Comparison of ENCODE assay signal across 21 cellular contexts in genomic region chr10:9052767-9053166, GRCh38.
DNase-seq lines count a peak whose midpoint lies in the region; ATAC-seq, FAIRE-seq and TF ChIP-seq lines count a peak whose summit lies in the region.
"Had no signal": no experiment of that assay in that cellular context is flagged by ENCODE, and none has a peak within 500 bp of the region (broad histone marks: within the 10 kb centered on the region; RNA-seq: fewer than 3 reads in every experiment).

No MANE protein-coding gene starts in this region.

- no peak overlapping the region for H2BK12ac ChIP-seq in H1 (ENCODE audit: low read depth, low read length)

- 100% methylated on average over 1 of the region's 1 CpG; no CpG with 5 or more reads in 1 of the 2 experiments for WGBS in H1 (ENCODE audit: extremely low coverage in 1 of 2, insufficient coverage in 1 of 2, insufficient read length in 1 of 2, insufficient replicate concordance in 2 of 2, low coverage in 1 of 2, low lambda C conversion rate in 2 of 2, missing lambda C conversion rate in 1 of 2), 2 experiments

- H3K4me2 ChIP-seq in H1 (ENCODE audit: insufficient read depth in 1 of 2, low read depth in 2 of 2, low read length in 2 of 2): no peak overlapping the region

- no peaks in the 10 kb centered on the region for H3K27me3 Mint-ChIP-seq in activated CD4-positive, alpha-beta T cell treated with anti-CD3 and anti-CD28 coated beads, Interleukin-2, amount 10 ng/mL, durations not matched to agents 7 days and 5 days
- no peaks in the 10 kb centered on the region for H3K27me3 Mint-ChIP-seq in CD4-positive, CD25-positive, alpha-beta regulatory T cell
- no peaks in the 10 kb centered on the region for H3K27me3 Mint-ChIP-seq in activated CD8-positive, alpha-beta T cell treated with anti-CD3 and anti-CD28 coated beads, Interleukin-2, amount 10 ng/mL, durations not matched to agents 7 days and 5 days (ENCODE audit: low read depth)
- H3K27me3 Mint-ChIP-seq: B cell had no signal

- no peak for TF ChIP-seq RAD21 in H1 (IDR thresholded peaks at IDR 0.05 in 1 of 2, conservative IDR thresholded peaks at IDR 0.05 in 1 of 2; ENCODE audit: low read depth in 2 of 2, low read length in 2 of 2)

- no peak for TF ChIP-seq EP300 in H1 (IDR thresholded peaks at IDR 0.05; ENCODE audit: borderline replicate concordance in 1 of 2, low read depth in 2 of 2, low read length in 2 of 2)

- CTCF ChIA-PET in activated CD4-positive, alpha-beta T cell treated with anti-CD3 and anti-CD28 coated beads, Interleukin-2, amount 10 ng/mL, durations not matched to agents 7 days and 5 days (lab: Charles Lee): no interaction called here
- CTCF ChIA-PET in activated CD8-positive, alpha-beta T cell treated with anti-CD3 and anti-CD28 coated beads, Interleukin-2, amount 10 ng/mL, durations not matched to agents 7 days and 5 days (lab: Charles Lee): no interaction called here
- CTCF ChIA-PET in H1 (lab: Charles Lee; ENCODE audit: partially characterized antibody): no interaction called here

- TF ChIP-seq POLR2A in H1 (IDR thresholded peaks at IDR 0.05; ENCODE audit: control extremely low read depth in 1 of 2, low read depth in 2 of 2, low read length in 2 of 2): no peak

- no peak overlapping the region for H3K56ac ChIP-seq in H1 (replicated peaks; ENCODE audit: insufficient read length, low read depth, low read length)

- no peaks in the 10 kb centered on the region for H4K20me1 ChIP-seq in H1 (replicated peaks in 1 of 2; ENCODE audit: control insufficient read depth in 1 of 2, insufficient read depth in 2 of 2, low read length in 2 of 2)

- H3K27ac ChIP-seq in CD4-positive, CD25-positive, alpha-beta regulatory T cell (ENCODE audit: insufficient read depth, low read length, poor library complexity, severe bottlenecking): no peak overlapping the region
- no peak overlapping the region for H3K27ac ChIP-seq in H1 (ENCODE audit: low read depth, low read length)

- no peaks in the 10 kb centered on the region for H3K79me1 ChIP-seq in H1 (ENCODE audit: low read depth, low read length)

- H4K8ac ChIP-seq in H1 (ENCODE audit: extremely low read depth, insufficient read depth, low read length): no peak overlapping the region

- no peak overlapping the region for H4K91ac ChIP-seq in H1 (replicated peaks; ENCODE audit: insufficient read length, low read length)

- no peak overlapping the region for H3K18ac ChIP-seq in H1 (ENCODE audit: extremely low read depth, low read length)

- FAIRE-seq in H1 (lab: Jason Lieb, UNC): no peak
- FAIRE-seq: D721Med, GM12892, GM18507, HepG2 had no signal

- H3K4me1 ChIP-seq in CD4-positive, CD25-positive, alpha-beta regulatory T cell (ENCODE audit: control insufficient read depth, insufficient read depth, low read length, poor library complexity, severe bottlenecking): no peaks in the 10 kb centered on the region
- H3K4me1 ChIP-seq in H1 (replicated peaks in 1 of 4; ENCODE audit: control insufficient read depth in 3 of 4, insufficient read depth in 4 of 4, low read length in 3 of 4): no peaks in the 10 kb centered on the region

- peaks cover 3% of the 10 kb centered on the region for H3K36me3 Mint-ChIP-seq in activated CD4-positive, alpha-beta T cell treated with anti-CD3 and anti-CD28 coated beads, Interleukin-2, amount 10 ng/mL, durations not matched to agents 7 days and 5 days (ENCODE audit: low read depth)
- H3K36me3 Mint-ChIP-seq in CD4-positive, CD25-positive, alpha-beta regulatory T cell: no peaks in the 10 kb centered on the region
- H3K36me3 Mint-ChIP-seq in activated CD8-positive, alpha-beta T cell treated with anti-CD3 and anti-CD28 coated beads, Interleukin-2, amount 10 ng/mL, durations not matched to agents 7 days and 5 days (ENCODE audit: low read depth): peaks cover 14% of the 10 kb centered on the region
- H3K36me3 Mint-ChIP-seq: CD8-positive, alpha-beta memory T cell had no signal

- no peak overlapping the region for H2BK120ac ChIP-seq in H1 (replicated peaks; ENCODE audit: low read depth, low read length)

- H3K36me3 ChIP-seq in CD4-positive, CD25-positive, alpha-beta regulatory T cell (ENCODE audit: control insufficient read depth, insufficient read depth, low read length): no peaks in the 10 kb centered on the region
- H3K36me3 ChIP-seq in H1 (ENCODE audit: control insufficient read depth in 2 of 4, insufficient read depth in 4 of 4, low read length in 3 of 4): no peaks in the 10 kb centered on the region; a peak in 1 of 8 replicates

- no peaks in the 10 kb centered on the region for H3K23me2 ChIP-seq in H1 (ENCODE audit: low read depth, low read length)

- H3K9ac ChIP-seq in H1 (replicated peaks in 1 of 4; ENCODE audit: extremely low read depth in 1 of 4, low read depth in 3 of 4, low read length in 3 of 4): no peak overlapping the region

- no peak overlapping the region for H3K4me3 Mint-ChIP-seq in activated CD4-positive, alpha-beta T cell treated with anti-CD3 and anti-CD28 coated beads, Interleukin-2, amount 10 ng/mL, durations not matched to agents 7 days and 5 days
- peak overlapping the region in 1 of 4 donors; percentile 21 for H3K4me3 Mint-ChIP-seq in CD4-positive, CD25-positive, alpha-beta regulatory T cell
- no peak overlapping the region for H3K4me3 Mint-ChIP-seq in activated CD8-positive, alpha-beta T cell treated with anti-CD3 and anti-CD28 coated beads, Interleukin-2, amount 10 ng/mL, durations not matched to agents 7 days and 5 days
- H3K4me3 Mint-ChIP-seq: B cell; CD8-positive, alpha-beta memory T cell had no signal

- H3K27ac Mint-ChIP-seq in activated CD4-positive, alpha-beta T cell treated with anti-CD3 and anti-CD28 coated beads, Interleukin-2, amount 10 ng/mL, durations not matched to agents 7 days and 5 days: no peak overlapping the region
- peak overlapping the region in 2 of 3 donors; percentile 47 to 53 for H3K27ac Mint-ChIP-seq in CD4-positive, CD25-positive, alpha-beta regulatory T cell
- H3K27ac Mint-ChIP-seq in activated CD8-positive, alpha-beta T cell treated with anti-CD3 and anti-CD28 coated beads, Interleukin-2, amount 10 ng/mL, durations not matched to agents 7 days and 5 days: no peak overlapping the region
- H3K27ac Mint-ChIP-seq: B cell; CD8-positive, alpha-beta memory T cell had no signal

- peaks cover 19% of the 10 kb centered on the region for H3K9me3 Mint-ChIP-seq in activated CD4-positive, alpha-beta T cell treated with anti-CD3 and anti-CD28 coated beads, Interleukin-2, amount 10 ng/mL, durations not matched to agents 7 days and 5 days
- H3K9me3 Mint-ChIP-seq in CD4-positive, CD25-positive, alpha-beta regulatory T cell: peaks cover 0 to 8% (median 3%) of the 10 kb centered on the region in 7 donors
- peaks cover 21% of the 10 kb centered on the region for H3K9me3 Mint-ChIP-seq in activated CD8-positive, alpha-beta T cell treated with anti-CD3 and anti-CD28 coated beads, Interleukin-2, amount 10 ng/mL, durations not matched to agents 7 days and 5 days (ENCODE audit: insufficient read depth)

- H3K27me3 ChIP-seq in CD4-positive, CD25-positive, alpha-beta regulatory T cell (ENCODE audit: control insufficient read depth, insufficient read depth, low read length): no peaks in the 10 kb centered on the region
- no peaks in the 10 kb centered on the region for H3K27me3 ChIP-seq in H1 (replicated peaks in 1 of 4; ENCODE audit: control insufficient read depth in 3 of 4, extremely low read depth in 1 of 4, insufficient read depth in 3 of 4, low read length in 3 of 4)

- H4K5ac ChIP-seq in H1 (ENCODE audit: insufficient read length, low read depth, low read length): no peak overlapping the region

- no peak overlapping the region for H2AK5ac ChIP-seq in H1 (ENCODE audit: low read depth, low read length)

- no peak for ATAC-seq in CD4-positive, CD25-positive, alpha-beta regulatory T cell (ENCODE audit: low read depth in 2 of 2)
- ATAC-seq in activated CD8-positive, alpha-beta T cell treated with anti-CD3 and anti-CD28 coated beads, Interleukin-2, amount 10 ng/mL, durations not matched to agents 7 days and 5 days: peak; percentile 33
- no peak for ATAC-seq in HG03025 (IDR thresholded peaks at IDR 0.05; ENCODE audit: low FRiP score, unreplicated experiment)
- ATAC-seq: HepG2 had no signal

- no peak overlapping the region for H3K23ac ChIP-seq in H1 (ENCODE audit: insufficient read length)

- no peak overlapping the region for H2BK15ac ChIP-seq in H1 (ENCODE audit: low read length)

- POLR2A ChIA-PET in activated CD4-positive, alpha-beta T cell treated with anti-CD3 and anti-CD28 coated beads, Interleukin-2, amount 10 ng/mL, durations not matched to agents 7 days and 5 days (lab: Charles Lee): no interaction called here
- POLR2A ChIA-PET in activated CD8-positive, alpha-beta T cell treated with anti-CD3 and anti-CD28 coated beads, Interleukin-2, amount 10 ng/mL, durations not matched to agents 7 days and 5 days (lab: Charles Lee): no interaction called here
- POLR2A ChIA-PET in H1 (lab: Charles Lee; ENCODE audit: partially characterized antibody): no interaction called here

- H3K79me2 ChIP-seq in H1 (ENCODE audit: control insufficient read depth in 1 of 2, insufficient read depth in 2 of 2, low read length in 2 of 2): no peaks in the 10 kb centered on the region

- H3K9me3 ChIP-seq in CD4-positive, CD25-positive, alpha-beta regulatory T cell (ENCODE audit: control insufficient read depth in 2 of 2, low read length in 2 of 2): peaks cover 0 to 3% of the 10 kb centered on the region in 2 experiments
- peaks cover 3 to 4% of the 10 kb centered on the region in 2 experiments; a peak in 1 of 4 replicates for H3K9me3 ChIP-seq in H1 (ENCODE audit: insufficient read depth in 2 of 2, low read depth in 1 of 2, low read length in 1 of 2)

- no peak overlapping the region for H3K4me3 ChIP-seq in CD4-positive, CD25-positive, alpha-beta regulatory T cell (ENCODE audit: low read depth, low read length)
- H3K4me3 ChIP-seq in H1 (ENCODE audit: extremely low read depth in 1 of 4, insufficient read depth in 2 of 4, low read depth in 3 of 4, low read length in 4 of 4): no peak overlapping the region

- DNase-seq in activated CD4-positive, alpha-beta T cell treated with anti-CD3 and anti-CD28 coated beads, Interleukin-2, amount 10 ng/mL, durations not matched to agents 7 days and 5 days: peak; percentile 7
- no peak for DNase-seq in activated CD4-positive, alpha-beta T cell treated with anti-CD3 and anti-CD28 coated beads for 1 hour
- DNase-seq in CD4-positive, CD25-positive, alpha-beta regulatory T cell: peak in 1 of 3 donors; percentile 56
- DNase-seq in activated CD8-positive, alpha-beta T cell treated with anti-CD3 and anti-CD28 coated beads, Interleukin-2, amount 10 ng/mL, durations not matched to agents 7 days and 5 days: no peak
- DNase-seq in H1 (ENCODE audit: low read depth in 1 of 2, low spot score in 2 of 2) (no peak), NCI-H1092 treated with DMSO at 0.1 percent for 48 hours (lab: John Stamatoyannopoulos, UW) (no peak)
- DNase-seq in stimulated activated CD4-positive, alpha-beta T cell treated with anti-CD3 and anti-CD28 coated beads, Interleukin-4, amount 100 ng/mL, for 24 hours: no peak
- DNase-seq: KBM-7, NCI-H1417 treated with DMSO at 0.1 percent for 48 hours, NCI-H187 treated with DMSO at 0.1 percent for 48 hours, NCI-H2227 treated with DMSO at 0.1 percent for 48 hours, NCI-H510A treated with DMSO at 0.1 percent for 48 hours, NCI-H82, SHP77 had no signal

- no peak for TF ChIP-seq CTCF in H1 (IDR thresholded peaks at IDR 0.05; ENCODE audit: control extremely low read depth in 1 of 3, insufficient read depth in 1 of 3, low read depth in 1 of 3, low read length in 3 of 3)

- H2BK5ac ChIP-seq in H1 (ENCODE audit: low read depth, low read length): no peak overlapping the region

- H2BK20ac ChIP-seq in H1 (ENCODE audit: low read length): no peak overlapping the region

- no peak overlapping the region for H3K14ac ChIP-seq in H1 (ENCODE audit: insufficient read length)

- H3K4me1 Mint-ChIP-seq in activated CD4-positive, alpha-beta T cell treated with anti-CD3 and anti-CD28 coated beads, Interleukin-2, amount 10 ng/mL, durations not matched to agents 7 days and 5 days: peaks cover 16% of the 10 kb centered on the region
- H3K4me1 Mint-ChIP-seq in CD4-positive, CD25-positive, alpha-beta regulatory T cell: peaks cover 0 to 18% (median 8%) of the 10 kb centered on the region in 4 donors
- H3K4me1 Mint-ChIP-seq in activated CD8-positive, alpha-beta T cell treated with anti-CD3 and anti-CD28 coated beads, Interleukin-2, amount 10 ng/mL, durations not matched to agents 7 days and 5 days (ENCODE audit: low read depth): peaks cover 21% of the 10 kb centered on the region
- H3K4me1 Mint-ChIP-seq: B cell had no signal

- H3K4ac ChIP-seq in H1 (replicated peaks; ENCODE audit: insufficient read length, low read depth, low read length): no peak overlapping the region

- 0 out of 2 replicates have a peak overlapping the region, but pooled peaks have one; percentile 82 for H2AFZ ChIP-seq in H1 (ENCODE audit: low read length)

Comparison
In these comparisons a context has a peak if more than half of its experiments do, and no peak if none do; other contexts are left out.
1. H3K27ac Mint-ChIP-seq: peak in CD4-positive, CD25-positive, alpha-beta regulatory T cell (2 of 3); none in activated CD4-positive, alpha-beta T cell treated with anti-CD3 and anti-CD28 coated beads, Interleukin-2, amount 10 ng/mL, durations not matched to agents 7 days and 5 days (single experiment) and activated CD8-positive, alpha-beta T cell treated with anti-CD3 and anti-CD28 coated beads, Interleukin-2, amount 10 ng/mL, durations not matched to agents 7 days and 5 days (single experiment).